ENCODE assay signal across 11 cellular contexts in the genomic region with DNA sequence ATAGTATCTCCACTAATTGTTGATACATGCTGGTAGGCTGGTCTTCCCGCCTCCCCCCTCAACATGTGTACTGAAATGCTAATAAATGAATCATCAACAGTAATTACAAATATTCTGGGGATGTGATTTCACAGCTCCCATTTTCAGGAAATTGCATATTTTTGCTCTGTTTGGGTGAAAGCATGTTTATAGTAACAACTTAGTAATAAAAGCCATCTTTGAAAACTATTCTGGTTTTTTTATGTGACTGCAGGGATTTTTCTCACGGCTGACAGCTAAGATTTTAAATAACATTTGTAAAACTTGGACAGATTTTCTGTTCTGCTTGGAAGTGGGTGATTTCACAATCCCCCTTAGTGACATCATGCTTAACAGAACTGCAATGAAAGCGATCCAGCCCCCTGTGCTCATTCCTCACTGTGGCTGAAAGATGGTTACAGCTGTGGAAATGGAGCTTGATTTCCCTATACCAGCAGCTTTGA. TPM values are rescaled to one million over a fixed set of nuclear protein-coding genes. Genes with fewer than 3 reads are reported as not detected.
DNase-seq lines count a peak whose midpoint lies in the region; ATAC-seq, FAIRE-seq and TF ChIP-seq lines count a peak whose summit lies in the region.
"Had no signal": no experiment of that assay in that cellular context is flagged by ENCODE, and none has a peak within 500 bp of the region (broad histone marks: within the 10 kb centered on the region; RNA-seq: fewer than 3 reads in every experiment).

No MANE protein-coding gene starts in this region.

- peaks cover 8% of the 10 kb centered on the region for H3K27me3 Mint-ChIP-seq in activated naive CD8-positive, alpha-beta T cell treated with anti-CD3 and anti-CD28 coated beads, Interleukin-2, amount 50 U/mL, for 24 hours

- H3K4me2 ChIP-seq in hepatocyte, result no peak overlapping the region

- H3K4me1 Mint-ChIP-seq in activated naive CD8-positive, alpha-beta T cell treated with anti-CD3 and anti-CD28 coated beads, Interleukin-2, amount 50 U/mL, for 24 hours, result no peaks in the 10 kb centered on the region
- H3K4me1 Mint-ChIP-seq: IgD-negative memory B cell had no signal

- H3K9me2 ChIP-seq in hepatocyte (replicated peaks; ENCODE audit: insufficient read depth), result no peaks in the 10 kb centered on the region

- H3K4me3 Mint-ChIP-seq in activated naive CD8-positive, alpha-beta T cell treated with anti-CD3 and anti-CD28 coated beads, Interleukin-2, amount 50 U/mL, for 24 hours, result no peak overlapping the region
- H3K4me3 Mint-ChIP-seq: activated T-helper 17 cell treated with anti-CD3 and anti-CD28 coated beads, Interleukin-2, amount 50 U/mL, for 72 hours; IgD-negative memory B cell had no signal

- no peak overlapping the region for H3K27ac ChIP-seq in brain microvascular endothelial cell
- H3K27ac ChIP-seq in hepatocyte, result peak overlapping the region; percentile 41
- peak overlapping the region in 1 of 2 donors; percentile 29 for H3K27ac ChIP-seq in small intestine (ENCODE audit: low read depth in 1 of 2, low read length in 1 of 2)

- no peak overlapping the region for H2AFZ ChIP-seq in hepatocyte

- in situ Hi-C loops in brain microvascular endothelial cell (cut with HindIII; ENCODE audit: low pct_ligation_motif_present, low sequenced_read_pairs), result no loop called here

- FAIRE-seq in small intestine (lab: Jason Lieb, UNC), result no peak

- H3K79me2 ChIP-seq in hepatocyte, result no peaks in the 10 kb centered on the region

- no peak for TF ChIP-seq CTCF in brain microvascular endothelial cell (IDR thresholded peaks at IDR 0.05; ENCODE audit: low read depth, low read length, missing control alignments)
- no peak for TF ChIP-seq CTCF in hepatocyte (IDR thresholded peaks at IDR 0.05; ENCODE audit: poor library complexity)

- no peak overlapping the region for H3K27ac Mint-ChIP-seq in activated naive CD8-positive, alpha-beta T cell treated with anti-CD3 and anti-CD28 coated beads, Interleukin-2, amount 50 U/mL, for 24 hours
- H3K27ac Mint-ChIP-seq: activated T-helper 17 cell treated with anti-CD3 and anti-CD28 coated beads, Interleukin-2, amount 50 U/mL, for 72 hours had no signal

- peaks cover 7% of the 10 kb centered on the region for H3K4me1 ChIP-seq in hepatocyte (ENCODE audit: insufficient read depth)
- no peaks in the 10 kb centered on the region for H3K4me1 ChIP-seq in small intestine (ENCODE audit: control insufficient read depth in 2 of 2, insufficient read depth in 1 of 2, low read depth in 1 of 2, low read length in 1 of 2)

- H4K20me1 ChIP-seq in hepatocyte (ENCODE audit: insufficient read depth, poor library complexity, severe bottlenecking), result no peaks in the 10 kb centered on the region

- H3K4me3 ChIP-seq in brain microvascular endothelial cell (ENCODE audit: low read depth, low read length), result no peak overlapping the region
- H3K4me3 ChIP-seq in hepatocyte, result no peak overlapping the region
- no peak overlapping the region for H3K4me3 ChIP-seq in small intestine (ENCODE audit: low read depth in 1 of 2, low read length in 2 of 2)

- H3K9me3 ChIP-seq in hepatocyte (ENCODE audit: low read depth), result no peaks in the 10 kb centered on the region
- no peaks in the 10 kb centered on the region for H3K9me3 ChIP-seq in small intestine (ENCODE audit: control insufficient read depth, low read depth)

- peak; percentile 89 for DNase-seq in LHCN-M2 (ENCODE audit: low read depth)
- DNase-seq in brain microvascular endothelial cell, result peak; percentile 51
- DNase-seq in hepatocyte (ENCODE audit: low spot score), result peak; percentile 73
- DNase-seq in stromal cell of bone marrow (ENCODE audit: low read depth), result peak; percentile 82
- DNase-seq in cerebellum (ENCODE audit: low spot score), result no peak
- no peak for DNase-seq in effector CD8-positive, alpha-beta T cell (lab: John Stamatoyannopoulos, UW)
- DNase-seq in activated naive CD8-positive, alpha-beta T cell treated with anti-CD3 and anti-CD28 coated beads, Interleukin-2, amount 50 U/mL, for 24 hours, result no peak
- no peak for DNase-seq in small intestine
- DNase-seq: NCI-H82 had no signal

- ATAC-seq in activated naive CD8-positive, alpha-beta T cell treated with anti-CD3 and anti-CD28 coated beads, Interleukin-2, amount 50 U/mL, for 24 hours, result no peak
- ATAC-seq: activated T-helper 17 cell treated with anti-CD3 and anti-CD28 coated beads, Interleukin-2, amount 50 U/mL, for 72 hours had no signal

- H3K27me3 ChIP-seq in brain microvascular endothelial cell (replicated peaks), result no peaks in the 10 kb centered on the region
- H3K27me3 ChIP-seq in hepatocyte, result no peaks in the 10 kb centered on the region
- no peaks in the 10 kb centered on the region for H3K27me3 ChIP-seq in small intestine (ENCODE audit: control insufficient read depth in 2 of 2, insufficient read depth in 2 of 2, low read length in 2 of 2)

- H3K36me3 ChIP-seq in brain microvascular endothelial cell (replicated peaks), result no peaks in the 10 kb centered on the region
- H3K36me3 ChIP-seq in hepatocyte (replicated peaks; ENCODE audit: insufficient read depth, low read depth), result no peaks in the 10 kb centered on the region
- H3K36me3 ChIP-seq in small intestine (ENCODE audit: control insufficient read depth in 2 of 2, insufficient read depth in 2 of 2, low read length in 2 of 2), result no peaks in the 10 kb centered on the region

- no peaks in the 10 kb centered on the region for H3K9me3 Mint-ChIP-seq in activated naive CD8-positive, alpha-beta T cell treated with anti-CD3 and anti-CD28 coated beads, Interleukin-2, amount 50 U/mL, for 24 hours
- H3K9me3 Mint-ChIP-seq: activated T-helper 17 cell treated with anti-CD3 and anti-CD28 coated beads, Interleukin-2, amount 50 U/mL, for 72 hours had no signal

- no peaks in the 10 kb centered on the region for H3K36me3 Mint-ChIP-seq in activated naive CD8-positive, alpha-beta T cell treated with anti-CD3 and anti-CD28 coated beads, Interleukin-2, amount 50 U/mL, for 24 hours (ENCODE audit: low read depth)
- H3K36me3 Mint-ChIP-seq: IgD-negative memory B cell had no signal

- WGBS in hepatocyte (ENCODE audit: low lambda C conversion rate, missing lambda C conversion rate), result 39% methylated on average over 3 of the region's 3 CpGs
- WGBS in small intestine, 3 donors, result 55 to 60% (median 56%) methylated on average over 3 of the region's 3 CpGs

RNA-seq across cellular contexts. Expression of gene FAM174B, which starts 25.6 kb away (rescaled TPM):
- total RNA-seq in LHCN-M2 (2014; rRNA removed) (9.6 and 14.8 TPM in 2 replicates), hepatocyte (17.0 and 17.8 TPM in 2 replicates), cerebellum (25.0 TPM)
- polyA plus RNA-seq in LHCN-M2 (2012), result 10.6 TPM
- polyA plus RNA-seq in hepatocyte (29.6 and 34.9 TPM in 2 replicates), small intestine (1 to 10 TPM; 1.8 to 8.7 (median 2.4) TPM)

Comparison
In these comparisons a context has a peak if more than half of its experiments do, and no peak if none do; other contexts are left out.
1. DNase-seq: peak in LHCN-M2 (single experiment), brain microvascular endothelial cell (single experiment), hepatocyte (single experiment) and stromal cell of bone marrow (single experiment); none in cerebellum (single experiment), effector CD8-positive, alpha-beta T cell (single experiment), activated naive CD8-positive, alpha-beta T cell treated with anti-CD3 and anti-CD28 coated beads, Interleukin-2, amount 50 U/mL, for 24 hours (single experiment) and small intestine (single experiment).